ENCODE assay signal across 8 cellular contexts in the genomic region with DNA sequence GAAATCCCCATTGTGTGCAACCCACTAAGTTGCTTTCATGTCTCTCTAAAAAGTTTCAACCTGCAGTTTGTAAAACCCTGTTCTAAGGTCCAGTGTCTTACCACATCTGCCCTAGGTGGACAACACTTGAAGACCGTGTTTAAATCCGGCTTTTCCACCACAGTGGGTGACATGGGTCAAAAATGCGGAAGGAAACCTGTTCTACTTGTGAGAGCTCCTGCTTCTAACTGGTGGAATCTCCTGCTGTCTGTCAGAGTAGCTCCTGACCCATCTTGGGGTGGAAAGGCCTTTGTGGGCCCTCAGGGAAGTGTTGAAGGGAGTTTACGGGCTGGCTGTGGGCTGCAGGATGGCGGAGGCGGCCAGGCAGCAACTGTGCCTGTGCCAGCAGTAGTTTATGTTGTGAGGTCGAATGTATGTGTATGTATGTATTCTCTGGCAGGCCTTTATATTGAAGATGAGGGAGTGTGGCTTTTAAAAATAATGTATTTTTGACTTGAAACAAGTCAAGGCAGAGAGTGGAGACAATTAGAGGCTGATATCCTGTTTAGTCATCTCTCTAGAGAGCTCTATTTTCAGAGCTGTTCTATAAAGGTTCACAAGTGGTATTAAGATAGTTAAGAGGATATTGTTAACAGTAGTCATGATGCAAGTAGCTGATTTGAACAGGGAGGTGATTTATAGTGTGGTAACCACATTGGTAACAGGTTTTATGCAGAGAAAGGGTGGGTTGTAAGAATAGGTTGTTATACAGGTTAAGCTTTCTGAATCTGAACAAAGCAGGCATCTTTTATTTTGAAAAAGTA.
DNase-seq lines count a peak whose midpoint lies in the region; ATAC-seq and TF ChIP-seq lines count a peak whose summit lies in the region.

No MANE protein-coding gene starts in this region.

- H3K27me3 Mint-ChIP-seq in neural progenitor cell (ENCODE audit: insufficient read depth, low read depth), result peaks cover 4% of the 10 kb centered on the region

- intact Hi-C loops in thyroid gland (cut with DNase I), result no loop called here

- H3K4me1 Mint-ChIP-seq in neural progenitor cell, result peaks cover 6% of the 10 kb centered on the region

- H3K27ac ChIP-seq in thyroid gland (peak overlapping the region in 2 of 3 donors; percentile 28 to 48), neural progenitor cell (no peak overlapping the region)

- no peak overlapping the region for H3K4me3 ChIP-seq in thyroid gland (replicated peaks in 1 of 3)
- no peak overlapping the region for H3K4me3 ChIP-seq in neural progenitor cell

- DNase-seq in EH (ENCODE audit: low read depth) (peak; percentile 3), globus pallidus (ENCODE audit: low spot score) (peak; percentile 7), thyroid gland (no peak), iPS-NIHi7 (ENCODE audit: extremely low spot score) (no peak), neural progenitor cell (ENCODE audit: low spot score) (no peak)
- DNase-seq in activated CD4-positive, CD25-positive, alpha-beta regulatory T cell treated with anti-CD3 and anti-CD28 coated beads, Interleukin-2, amount 50 U/mL, for 72 hours, result peak; percentile 40

- 77 to 83% methylated on average over 7 of the region's 7 CpGs for WGBS in thyroid gland, 2 donors

- no peaks in the 10 kb centered on the region for H4K20me1 ChIP-seq in neural progenitor cell (ENCODE audit: low read depth)

- H3K27ac Mint-ChIP-seq in neural progenitor cell, result no peak overlapping the region

- no peaks in the 10 kb centered on the region for H3K36me3 ChIP-seq in thyroid gland
- H3K36me3 ChIP-seq in neural progenitor cell, result no peaks in the 10 kb centered on the region

- H3K79me2 ChIP-seq in neural progenitor cell (ENCODE audit: low read depth), result no peaks in the 10 kb centered on the region

- no peaks in the 10 kb centered on the region for H3K36me3 Mint-ChIP-seq in neural progenitor cell

- no peak overlapping the region for H2AFZ ChIP-seq in neural progenitor cell (replicated peaks)

- no peaks in the 10 kb centered on the region for H3K9me3 Mint-ChIP-seq in neural progenitor cell

- H3K9me3 ChIP-seq in thyroid gland (no peaks in the 10 kb centered on the region), neural progenitor cell (ENCODE audit: low read depth) (no peaks in the 10 kb centered on the region)

- H3K4me1 ChIP-seq in thyroid gland (peaks cover 0 to 31% of the 10 kb centered on the region in 2 donors), neural progenitor cell (peaks cover 19% of the 10 kb centered on the region)

- H3K4me2 ChIP-seq in neural progenitor cell, result no peak overlapping the region

- peak; percentile 23 for ATAC-seq in GM19468 (IDR thresholded peaks at IDR 0.05; ENCODE audit: extremely low read depth, unreplicated experiment)
- peak; percentile 72 for ATAC-seq in HG03575 (IDR thresholded peaks at IDR 0.05; ENCODE audit: extremely low read depth, insufficient number of reproducible peaks, low FRiP score, unreplicated experiment)

- no peaks in the 10 kb centered on the region for H3K27me3 ChIP-seq in thyroid gland
- no peaks in the 10 kb centered on the region for H3K27me3 ChIP-seq in neural progenitor cell

- H3K4me3 Mint-ChIP-seq in neural progenitor cell, result no peak overlapping the region

- no peak for TF ChIP-seq CTCF in thyroid gland (IDR thresholded peaks at IDR 0.05)
- TF ChIP-seq CTCF in neural progenitor cell (IDR thresholded peaks at IDR 0.05), result no peak

- no peak overlapping the region for H3K9ac ChIP-seq in neural progenitor cell

- no peak for TF ChIP-seq POLR2A in thyroid gland (IDR thresholded peaks at IDR 0.05)

- no peaks in the 10 kb centered on the region for H3F3A ChIP-seq in neural progenitor cell (ENCODE audit: low read depth)

Comparison
In these comparisons a context has a peak if more than half of its experiments do, and no peak if none do; other contexts are left out.
1. DNase-seq: peak in EH (single experiment), activated CD4-positive, CD25-positive, alpha-beta regulatory T cell treated with anti-CD3 and anti-CD28 coated beads, Interleukin-2, amount 50 U/mL, for 72 hours (single experiment) and globus pallidus (single experiment); none in thyroid gland (0 of 2), iPS-NIHi7 (single experiment) and neural progenitor cell (single experiment).